ENCODE assay signal across 18 cellular contexts in the genomic region with DNA sequence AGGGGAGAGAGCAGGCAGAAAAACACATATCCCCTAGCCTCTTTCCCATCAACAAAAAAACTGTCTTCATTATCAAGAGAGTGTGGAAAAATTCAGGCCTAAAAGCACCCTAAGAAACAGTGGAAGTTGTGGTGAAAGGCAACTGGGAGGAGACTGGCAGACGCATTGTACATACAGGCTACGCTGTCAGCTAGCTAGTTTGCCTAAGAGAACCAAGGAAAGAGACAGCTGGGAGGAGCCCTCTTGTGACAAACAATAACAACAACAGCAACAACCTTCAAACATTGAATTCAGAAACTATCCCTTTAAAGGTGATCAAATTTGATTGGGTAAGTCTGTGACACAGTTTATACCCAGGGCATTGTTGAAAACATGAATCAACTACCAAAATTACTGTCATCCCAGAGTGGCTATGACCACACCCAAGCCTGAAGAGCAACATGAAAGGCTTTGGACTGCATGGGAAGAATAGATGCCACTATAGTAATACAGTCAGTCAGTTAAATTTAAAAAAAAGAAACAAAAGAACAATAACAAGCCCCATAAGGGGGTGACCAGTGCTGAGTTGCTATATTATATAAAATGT.
DNase-seq lines count a peak whose midpoint lies in the region; ATAC-seq, FAIRE-seq and TF ChIP-seq lines count a peak whose summit lies in the region.
"Had no signal": no experiment of that assay in that cellular context is flagged by ENCODE, and none has a peak within 500 bp of the region (broad histone marks: within the 10 kb centered on the region; RNA-seq: fewer than 3 reads in every experiment).

No MANE protein-coding gene starts in this region.

- no TSS peak for BruUV-seq in GM12878 (replicated peaks; lab: Mats Ljungman, UMichigan)

- no peak overlapping the region for H3K4me3 ChIP-seq in DND-41 (ENCODE audit: low read depth in 1 of 2, low read length in 2 of 2)
- H3K4me3 ChIP-seq in GM12878: no peak overlapping the region
- no peak overlapping the region for H3K4me3 ChIP-seq in mesendoderm (ENCODE audit: low read length)
- H3K4me3 ChIP-seq: GM23248, PC-9 had no signal

- H3K36me3 ChIP-seq in DND-41 (ENCODE audit: insufficient read depth, low read length) (no peaks in the 10 kb centered on the region), GM12878 (ENCODE audit: control insufficient read depth in 2 of 2, insufficient read depth in 2 of 2, low read length in 1 of 2) (no peaks in the 10 kb centered on the region), mesendoderm (ENCODE audit: control insufficient read depth, insufficient read depth, low read length) (no peaks in the 10 kb centered on the region)

- TF ChIP-seq CTCF in DND-41 (IDR thresholded peaks at IDR 0.05; ENCODE audit: borderline replicate concordance, extremely low read depth, low read length, poor library complexity, severe bottlenecking) (no peak), GM12878 (IDR thresholded peaks at IDR 0.05 in 2 of 3, conservative IDR thresholded peaks at IDR 0.05 in 1 of 3; ENCODE audit: control insufficient read depth in 2 of 3, extremely low read depth in 1 of 3, insufficient read depth in 1 of 3, low read depth in 3 of 3, low read length in 3 of 3) (no peak)

- no peak overlapping the region for H2BK5ac ChIP-seq in mesendoderm (ENCODE audit: low read length)

- no peak overlapping the region for H2BK120ac ChIP-seq in mesendoderm (ENCODE audit: low read depth, low read length)

- SMC1A ChIA-PET in GM12878 (lab: Charles Lee; ENCODE audit: uncharacterized antibody, unreplicated experiment): interaction anchor here (1.3 kb wide), 1 partner anchor 293 kb away, joined by 3 read pairs; no protein-coding TSS in a partner anchor

- H3K9ac ChIP-seq in DND-41 (ENCODE audit: low read depth, low read length) (no peak overlapping the region), GM12878 (ENCODE audit: control insufficient read depth, insufficient read depth, low read length) (no peak overlapping the region), mesendoderm (ENCODE audit: low read length) (no peak overlapping the region)
- H3K9ac ChIP-seq: GM23248, SK-N-SH had no signal

- no peak overlapping the region for H3K23ac ChIP-seq in mesendoderm (ENCODE audit: low read length)

- no peak overlapping the region for H3K4me2 ChIP-seq in DND-41 (ENCODE audit: insufficient read depth, low read length)
- H3K4me2 ChIP-seq in GM12878 (ENCODE audit: control insufficient read depth, insufficient read depth): no peak overlapping the region
- no peak overlapping the region for H3K4me2 ChIP-seq in mesendoderm (ENCODE audit: low read length)
- H3K4me2 ChIP-seq: PC-9, SK-N-SH had no signal

- CTCF ChIA-PET in GM12878 (lab: Yijun Ruan, JAX): interaction anchor here (1.3 kb wide), 1 partner anchor 293 kb away, joined by 3 read pairs; no protein-coding TSS in a partner anchor

- H3K9me3 ChIP-seq in DND-41 (ENCODE audit: insufficient read depth, low read length, severe bottlenecking) (peaks cover 32% of the 10 kb centered on the region), GM12878 (replicated peaks; ENCODE audit: control insufficient read depth, insufficient read depth, low read length) (no peaks in the 10 kb centered on the region)

- no peak overlapping the region for H4K8ac ChIP-seq in mesendoderm (ENCODE audit: low read depth, low read length)

- H3K27me3 ChIP-seq in DND-41 (ENCODE audit: insufficient read depth, low read length, poor library complexity) (no peaks in the 10 kb centered on the region), GM12878 (replicated peaks in 1 of 2; ENCODE audit: control insufficient read depth in 2 of 2, insufficient read depth in 2 of 2, low read length in 1 of 2) (no peaks in the 10 kb centered on the region), mesendoderm (ENCODE audit: insufficient read depth, low read length, poor library complexity) (no peaks in the 10 kb centered on the region)

- WGBS in GM12878 (ENCODE audit: insufficient coverage, insufficient replicate concordance, low lambda C conversion rate, missing lambda C conversion rate): 14% methylated on average over 2 of the region's 2 CpGs
- WGBS in mesendoderm (ENCODE audit: extremely low coverage, insufficient coverage, low lambda C conversion rate): no CpG with 5 or more reads among the region's 2 CpGs

- no peak overlapping the region for H2BK15ac ChIP-seq in mesendoderm (replicated peaks; ENCODE audit: low read depth)

- no peaks in the 10 kb centered on the region for H3K79me2 ChIP-seq in DND-41 (ENCODE audit: insufficient read depth, low read length)
- H3K79me2 ChIP-seq in GM12878 (ENCODE audit: control insufficient read depth, insufficient read depth, low read length): no peaks in the 10 kb centered on the region
- no peaks in the 10 kb centered on the region for H3K79me2 ChIP-seq in mesendoderm (ENCODE audit: control insufficient read depth, insufficient read depth, low read length)

- no peak overlapping the region for H3K56ac ChIP-seq in mesendoderm (ENCODE audit: low read length)

- peak; percentile 28; the same call in 1 of the 2 replicates for TF ChIP-seq RAD21 in GM12878 (IDR thresholded peaks at IDR 0.05; ENCODE audit: insufficient read depth, low read depth, low read length)

- no peak overlapping the region for H2AK5ac ChIP-seq in mesendoderm (ENCODE audit: low read length)

- in situ Hi-C loops in GM12878 (cut with MboI): no loop called here

- DNase-seq in DND-41: no peak
- DNase-seq in GM12878 (ENCODE audit: low read depth, low spot score): no peak
- peak; percentile 32 for DNase-seq in mesendoderm
- no peak for DNase-seq in mucosa of gallbladder (ENCODE audit: low spot score)
- DNase-seq in superior temporal gyrus (ENCODE audit: extremely low spot score): no peak
- DNase-seq in NCI-H510A (lab: John Stamatoyannopoulos, UW): no peak
- DNase-seq: GDM1, GM23248, Karpas-422, NCI-H1694, NCI-H2081 treated with DMSO at 0.1 percent for 48 hours, NCI-H446, PC-9, SIG-M5, SK-N-SH had no signal

- FAIRE-seq in GM12878 (lab: Jason Lieb, UNC): no peak
- FAIRE-seq: A204.1 had no signal

- POLR2A ChIA-PET in GM12878 (lab: Charles Lee): no interaction called here

- no peak overlapping the region for H3K18ac ChIP-seq in mesendoderm (ENCODE audit: low read length)

- H2AFZ ChIP-seq in DND-41 (ENCODE audit: low read depth, low read length) (no peak overlapping the region), GM12878 (ENCODE audit: control insufficient read depth, low read depth, low read length) (no peak overlapping the region)
- H2AFZ ChIP-seq: GM23248, PC-9 had no signal

- no peak overlapping the region for H3K27ac ChIP-seq in DND-41 (ENCODE audit: low read length)
- H3K27ac ChIP-seq in GM12878 (ENCODE audit: control insufficient read depth, insufficient read depth): no peak overlapping the region
- no peak overlapping the region for H3K27ac ChIP-seq in mesendoderm (ENCODE audit: low read depth, low read length)
- H3K27ac ChIP-seq: GM23248, PC-9 had no signal

- H3K4me1 ChIP-seq in DND-41 (ENCODE audit: insufficient read depth, low read length) (peaks cover 6% of the 10 kb centered on the region; the same call in 1 of the 2 replicates), GM12878 (ENCODE audit: control insufficient read depth, insufficient read depth, low read length) (no peaks in the 10 kb centered on the region), mesendoderm (ENCODE audit: control insufficient read depth, low read depth, low read length) (peaks cover 6% of the 10 kb centered on the region)

- H3K4ac ChIP-seq in mesendoderm (ENCODE audit: low read depth, low read length): no peak overlapping the region

- H3K79me1 ChIP-seq in mesendoderm (ENCODE audit: low read length): no peaks in the 10 kb centered on the region

- peak; percentile 47 for ATAC-seq in DND-41 (ENCODE audit: insufficient read depth, low read depth)
- peak; percentile 62 for ATAC-seq in GM18867 (IDR thresholded peaks at IDR 0.05; ENCODE audit: unreplicated experiment)
- peak; percentile 45 for ATAC-seq in GM12878
- ATAC-seq: HCT116 had no signal

- no peak for TF ChIP-seq EP300 in GM12878 (IDR thresholded peaks at IDR 0.05; ENCODE audit: borderline replicate concordance in 1 of 2, control insufficient read depth in 1 of 2, low read depth in 2 of 2, low read length in 2 of 2)

- no peak overlapping the region for H4K5ac ChIP-seq in mesendoderm (ENCODE audit: low read length)

- RAD21 ChIA-PET in GM12878 (lab: Charles Lee; ENCODE audit: unreplicated experiment): no interaction called here

- TF ChIP-seq POLR2A in GM12878 (IDR thresholded peaks at IDR 0.05; ENCODE audit: low read depth, low read length): no peak

- intact Hi-C loops in GM12878 (cut with micrococcal nuclease; ENCODE audit: unreplicated experiment): no loop called here

- H4K20me1 ChIP-seq in DND-41 (ENCODE audit: insufficient read depth, low read length) (no peaks in the 10 kb centered on the region), GM12878 (ENCODE audit: control insufficient read depth, insufficient read depth) (no peaks in the 10 kb centered on the region)

TF ChIP-seq in GM12878, 131 proteins besides CTCF, POLR2A, EP300 and RAD21 (continues in another document):
- TF ChIP-seq NR2C2 (IDR thresholded peaks at IDR 0.05; ENCODE audit: borderline replicate concordance, control insufficient read depth, insufficient read length, low read depth): no peak
- TF ChIP-seq YY1 (IDR thresholded peaks at IDR 0.05; ENCODE audit: low read depth, low read length): no peak
- TF ChIP-seq PML (IDR thresholded peaks at IDR 0.05; ENCODE audit: low read length): no peak
- TF ChIP-seq RBBP5 (conservative IDR thresholded peaks at IDR 0.05): no peak
- no peak for TF ChIP-seq NRF1 (conservative IDR thresholded peaks at IDR 0.05; ENCODE audit: low read depth, low read length)
- TF ChIP-seq IRF4 (IDR thresholded peaks at IDR 0.05; ENCODE audit: low read depth, low read length): no peak
- no peak for TF ChIP-seq GATAD2B (conservative IDR thresholded peaks at IDR 0.05; ENCODE audit: low read depth)
- TF ChIP-seq BMI1 (IDR thresholded peaks at IDR 0.05; ENCODE audit: borderline replicate concordance): no peak
- no peak for TF ChIP-seq SKIL (IDR thresholded peaks at IDR 0.05; ENCODE audit: low read depth, poor library complexity, severe bottlenecking)
- TF ChIP-seq FOXK2 (IDR thresholded peaks at IDR 0.05): no peak
